ENCODE assay signal across 9 cellular contexts in the genomic region with DNA sequence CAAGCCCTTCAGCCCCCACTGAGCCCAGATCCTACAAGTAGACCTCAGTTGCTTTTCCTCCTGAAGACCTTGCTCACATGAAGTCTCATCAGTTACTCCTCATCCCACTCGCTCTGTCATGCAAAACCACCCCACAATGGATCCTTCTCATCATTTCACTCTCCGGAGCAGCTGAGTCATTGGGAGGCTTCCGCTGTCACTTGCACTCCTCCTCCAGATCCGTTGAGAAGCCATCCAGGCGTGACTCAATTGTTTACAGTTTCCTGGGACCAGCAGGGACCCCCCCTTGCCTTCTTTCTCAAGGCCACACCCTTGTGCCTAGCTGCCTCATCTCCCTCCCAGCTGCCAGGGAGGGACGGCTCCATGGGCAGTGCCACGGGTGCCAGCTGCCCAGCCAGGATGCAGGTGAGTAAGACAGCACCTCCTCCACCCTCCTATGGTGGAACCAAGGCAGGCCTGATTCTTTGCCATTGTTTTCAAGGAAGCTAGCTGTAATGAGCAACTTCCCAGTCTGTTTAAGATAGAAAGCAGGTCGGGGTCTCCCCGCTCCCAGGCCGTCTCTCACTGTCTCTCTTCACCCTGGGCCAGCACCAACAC. TPM values are rescaled to one million over a fixed set of nuclear protein-coding genes. Genes with fewer than 3 reads are reported as not detected.
DNase-seq lines count a peak whose midpoint lies in the region; ATAC-seq and TF ChIP-seq lines count a peak whose summit lies in the region.
"Had no signal": no experiment of that assay in that cellular context is flagged by ENCODE, and none has a peak within 500 bp of the region (broad histone marks: within the 10 kb centered on the region; RNA-seq: fewer than 3 reads in every experiment).

No MANE protein-coding gene starts in this region.

- WGBS in esophagus squamous epithelium, 2 donors: 47 to 50% methylated on average over 8 to 10 of the region's 10 CpGs

- H3K36me3 ChIP-seq in esophagus squamous epithelium: no peaks in the 10 kb centered on the region

- H3K27ac ChIP-seq in esophagus squamous epithelium: no peak overlapping the region

- peaks cover 18% of the 10 kb centered on the region for H3K4me1 Mint-ChIP-seq in HFFc6 (ENCODE audit: low read depth)
- H3K4me1 Mint-ChIP-seq in T-helper 1 cell treated with Interleukin-12 subunit alpha and Interleukin-12 subunit beta and Interleukin-4 antibody, amounts not matched to agents 30 μg/mL and 1 μg/mL, for 36 hours (ENCODE audit: low read depth): peaks cover 21% of the 10 kb centered on the region
- peaks cover 45% of the 10 kb centered on the region for H3K4me1 Mint-ChIP-seq in dendritic cell treated with granulocyte-macrophage colony-stimulating factor and Interleukin-4, amounts not matched to agents 40 ng/mL and 50 ng/mL, for 4 days (ENCODE audit: low read depth)

- H3K27me3 Mint-ChIP-seq in HFFc6 (ENCODE audit: insufficient read depth): peaks cover 12% of the 10 kb centered on the region
- H3K27me3 Mint-ChIP-seq in T-helper 1 cell treated with Interleukin-12 subunit alpha and Interleukin-12 subunit beta and Interleukin-4 antibody, amounts not matched to agents 30 μg/mL and 1 μg/mL, for 36 hours (ENCODE audit: low read depth): peaks cover 66% of the 10 kb centered on the region
- peaks cover 26% of the 10 kb centered on the region for H3K27me3 Mint-ChIP-seq in dendritic cell treated with granulocyte-macrophage colony-stimulating factor and Interleukin-4, amounts not matched to agents 40 ng/mL and 50 ng/mL, for 4 days

- DNase-seq in AG08395 (ENCODE audit: low spot score) (peak; percentile 84), HFFc6 (peak; percentile 83), smooth muscle cell of the brain vasculature (ENCODE audit: low read depth, low spot score) (peak; percentile 20), esophagus squamous epithelium (lab: John Stamatoyannopoulos, UW) (no peak)

- peak overlapping the region; percentile 58 for H3K4me3 Mint-ChIP-seq in HFFc6
- peak overlapping the region; percentile 40 for H3K4me3 Mint-ChIP-seq in T-helper 1 cell treated with Interleukin-12 subunit alpha and Interleukin-12 subunit beta and Interleukin-4 antibody, amounts not matched to agents 30 μg/mL and 1 μg/mL, for 36 hours
- no peak overlapping the region for H3K4me3 Mint-ChIP-seq in dendritic cell treated with granulocyte-macrophage colony-stimulating factor and Interleukin-4, amounts not matched to agents 40 ng/mL and 50 ng/mL, for 4 days
- H3K4me3 Mint-ChIP-seq: central memory CD8-positive, alpha-beta T cell had no signal

- H3K4me3 ChIP-seq in esophagus squamous epithelium: no peak overlapping the region

- no peaks in the 10 kb centered on the region for H3K9me3 ChIP-seq in esophagus squamous epithelium

- no peak for TF ChIP-seq POLR2A in esophagus squamous epithelium (IDR thresholded peaks at IDR 0.05)

- peaks cover 0 to 21% (median 0%) of the 10 kb centered on the region in 4 donors for H3K27me3 ChIP-seq in esophagus squamous epithelium

- H3K9me3 Mint-ChIP-seq in HFFc6: no peaks in the 10 kb centered on the region
- H3K9me3 Mint-ChIP-seq in T-helper 1 cell treated with Interleukin-12 subunit alpha and Interleukin-12 subunit beta and Interleukin-4 antibody, amounts not matched to agents 30 μg/mL and 1 μg/mL, for 36 hours: no peaks in the 10 kb centered on the region
- H3K9me3 Mint-ChIP-seq in dendritic cell treated with granulocyte-macrophage colony-stimulating factor and Interleukin-4, amounts not matched to agents 40 ng/mL and 50 ng/mL, for 4 days: no peaks in the 10 kb centered on the region
- H3K9me3 Mint-ChIP-seq: central memory CD8-positive, alpha-beta T cell had no signal

- H3K36me3 Mint-ChIP-seq in HFFc6 (ENCODE audit: low read depth): no peaks in the 10 kb centered on the region
- H3K36me3 Mint-ChIP-seq in T-helper 1 cell treated with Interleukin-12 subunit alpha and Interleukin-12 subunit beta and Interleukin-4 antibody, amounts not matched to agents 30 μg/mL and 1 μg/mL, for 36 hours (ENCODE audit: low read depth): no peaks in the 10 kb centered on the region
- H3K36me3 Mint-ChIP-seq in dendritic cell treated with granulocyte-macrophage colony-stimulating factor and Interleukin-4, amounts not matched to agents 40 ng/mL and 50 ng/mL, for 4 days (ENCODE audit: low read depth): peaks cover 10% of the 10 kb centered on the region

- intact Hi-C loops in dendritic cell treated with granulocyte-macrophage colony-stimulating factor and Interleukin-4, amounts not matched to agents 40 ng/mL and 50 ng/mL, for 4 days (cut with micrococcal nuclease): loop anchor here (10.0 kb wide), 1 partner anchor 146 kb away; the partner anchor contains the start of gene PSMD1
- intact Hi-C loops in esophagus squamous epithelium (cut with DNase I): no loop called here

- peaks cover 0 to 11% (median 0%) of the 10 kb centered on the region in 3 donors for H3K4me1 ChIP-seq in esophagus squamous epithelium

- ATAC-seq in GM18858 (IDR thresholded peaks at IDR 0.05; ENCODE audit: unreplicated experiment) (no peak), GM18498 (IDR thresholded peaks at IDR 0.05; ENCODE audit: unreplicated experiment) (no peak)

- H3K27ac Mint-ChIP-seq in HFFc6: peak overlapping the region; percentile 79
- peak overlapping the region; percentile 41 for H3K27ac Mint-ChIP-seq in T-helper 1 cell treated with Interleukin-12 subunit alpha and Interleukin-12 subunit beta and Interleukin-4 antibody, amounts not matched to agents 30 μg/mL and 1 μg/mL, for 36 hours
- peak overlapping the region; percentile 55 for H3K27ac Mint-ChIP-seq in dendritic cell treated with granulocyte-macrophage colony-stimulating factor and Interleukin-4, amounts not matched to agents 40 ng/mL and 50 ng/mL, for 4 days

- TF ChIP-seq CTCF in HFFc6 (IDR thresholded peaks at IDR 0.05): no peak
- no peak for TF ChIP-seq CTCF in esophagus squamous epithelium (IDR thresholded peaks at IDR 0.05)

RNA-seq across cellular contexts. Expression of gene GPR55, which starts 16.3 kb away (rescaled TPM):
- not detected for total RNA-seq in HFFc6 (2021; fragmentation: NEBNext Ultra II Directional; extraction: Animal tissue kit (Norgen Biotek cat#: 25700))
- under 1 TPM; 0.61 to 0.88 (median 0.78) TPM for total RNA-seq in esophagus squamous epithelium

RNA-seq across cellular contexts. Expression of gene ITM2C, which starts 44.0 kb away (rescaled TPM):
- total RNA-seq in HFFc6 (2021; fragmentation: NEBNext Ultra II Directional; extraction: Animal tissue kit (Norgen Biotek cat#: 25700)): 10 to 100 TPM; 28.1 to 53.8 (median 29.4) TPM
- total RNA-seq in esophagus squamous epithelium: 10 to 100 TPM in 2 of 4 donors, 1 to 10 TPM in 2; 3.8 to 31.9 (median 10.3) TPM
